In the genomic region with DNA sequence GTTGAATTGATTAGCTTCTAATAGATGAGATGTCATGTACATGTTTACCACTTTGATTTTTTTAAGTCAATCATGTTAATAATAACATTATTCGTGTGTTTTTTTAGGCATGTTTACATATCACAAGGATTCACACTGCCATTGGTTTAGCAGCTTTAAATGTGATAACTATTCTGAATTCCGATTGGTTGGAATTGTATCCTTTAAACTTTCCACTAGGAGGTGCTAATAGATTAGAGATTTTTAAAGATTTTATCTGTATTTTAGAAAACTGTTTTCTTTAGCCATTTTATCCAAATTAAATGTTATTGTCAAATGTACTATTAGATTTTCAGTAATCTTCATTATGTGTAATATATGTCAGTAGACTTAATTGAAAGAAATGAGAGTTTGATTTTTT, we compare ENCODE assay signal across 9 cellular contexts.
DNase-seq lines count a peak whose midpoint lies in the region; ATAC-seq, FAIRE-seq and TF ChIP-seq lines count a peak whose summit lies in the region.
"Had no signal": no experiment of that assay in that cellular context is flagged by ENCODE, and none has a peak within 500 bp of the region (broad histone marks: within the 10 kb centered on the region; RNA-seq: fewer than 3 reads in every experiment).

No MANE protein-coding gene starts in this region.

- no peak overlapping the region for H3K27ac Mint-ChIP-seq in astrocyte (ENCODE audit: unreplicated experiment)
- H3K27ac Mint-ChIP-seq: T-helper 17 cell had no signal

- no peak overlapping the region for H3K4me3 ChIP-seq in AG04449 (ENCODE audit: low read depth, low read length)
- H3K4me3 ChIP-seq in astrocyte (ENCODE audit: insufficient read depth, low read depth, low read length), result no peak overlapping the region

- H3K9me3 ChIP-seq in astrocyte (ENCODE audit: insufficient read depth, low read depth, low read length), result no peaks in the 10 kb centered on the region

- ATAC-seq in HG03175 (IDR thresholded peaks at IDR 0.05; ENCODE audit: unreplicated experiment) (no peak), HG03196 (IDR thresholded peaks at IDR 0.05; ENCODE audit: unreplicated experiment) (no peak), HG02870 (IDR thresholded peaks at IDR 0.05; ENCODE audit: unreplicated experiment) (no peak)
- ATAC-seq: T-helper 17 cell had no signal

- POLR2A ChIA-PET in AG04449 (lab: Yijun Ruan, JAX), result interaction anchor here (5.1 kb wide), 1 partner anchor 139 kb away, joined by 28 read pairs; the partner anchor contains the start of gene PPP1R3C

- no peaks in the 10 kb centered on the region for H4K20me1 ChIP-seq in astrocyte (ENCODE audit: insufficient read depth, low read length)

- no peak overlapping the region for H2AFZ ChIP-seq in astrocyte (ENCODE audit: low read depth, low read length)

- FAIRE-seq in HTR-8/SVneo (lab: Jason Lieb, UNC) (no peak), astrocyte (lab: Jason Lieb, UNC) (no peak)

- H3K36me3 Mint-ChIP-seq in astrocyte (ENCODE audit: low read depth, unreplicated experiment), result no peaks in the 10 kb centered on the region

- no peaks in the 10 kb centered on the region for H3K27me3 ChIP-seq in astrocyte (ENCODE audit: insufficient read depth, low read length)

- CTCF ChIA-PET in AG04449 (lab: Yijun Ruan, JAX), result interaction anchor here (0.6 to 10.5 kb wide), 24 partner anchors 9 to 420 kb away, joined by 3 to 163 read pairs (median 4); partner anchors contain the start of gene PPP1R3C

- no peaks in the 10 kb centered on the region for H3K27me3 Mint-ChIP-seq in astrocyte (ENCODE audit: low read depth, unreplicated experiment)
- H3K27me3 Mint-ChIP-seq: T-helper 17 cell had no signal

- peaks cover 2% of the 10 kb centered on the region for H3K4me1 Mint-ChIP-seq in astrocyte (ENCODE audit: low read depth, unreplicated experiment)
- H3K4me1 Mint-ChIP-seq: T-helper 17 cell had no signal

- H3K9ac ChIP-seq in astrocyte (ENCODE audit: low read length), result no peak overlapping the region

- H3K79me2 ChIP-seq in astrocyte (ENCODE audit: insufficient read depth, low read length), result no peaks in the 10 kb centered on the region

- no peaks in the 10 kb centered on the region for H3K36me3 ChIP-seq in astrocyte (ENCODE audit: insufficient read depth, low read length)

- no peaks in the 10 kb centered on the region for H3K4me1 ChIP-seq in astrocyte (ENCODE audit: insufficient read depth, low read length)

- DNase-seq in AG04449 (ENCODE audit: low read depth, low spot score), result peak; percentile 16
- peak; percentile 27 for DNase-seq in HTR-8/SVneo (ENCODE audit: insufficient read length, low spot score)
- DNase-seq in astrocyte (ENCODE audit: low read depth), result peak; percentile 43
- DNase-seq in kidney glomerular epithelial cell (lab: John Stamatoyannopoulos, UW), result peak; percentile 46
- no peak for DNase-seq in T-helper 1 cell
- DNase-seq: T-helper 17 cell had no signal

- H3K4me2 ChIP-seq in astrocyte (ENCODE audit: low read length), result no peak overlapping the region

- TF ChIP-seq CTCF in AG04449 (IDR thresholded peaks at IDR 0.05; ENCODE audit: insufficient read depth, low read length, missing control alignments) (no peak), astrocyte (IDR thresholded peaks at IDR 0.05; ENCODE audit: insufficient read depth, low read depth, low read length) (peak; percentile 22)

- no peaks in the 10 kb centered on the region for H3K9me3 Mint-ChIP-seq in astrocyte (ENCODE audit: unreplicated experiment)

- H3K4me3 Mint-ChIP-seq in astrocyte (ENCODE audit: unreplicated experiment), result no peak overlapping the region
- H3K4me3 Mint-ChIP-seq: T-helper 17 cell had no signal

- no peak overlapping the region for H3K27ac ChIP-seq in astrocyte (ENCODE audit: low read depth, low read length)

Comparison
In these comparisons a context has a peak if more than half of its experiments do, and no peak if none do; other contexts are left out.
1. DNase-seq: peak in AG04449 (single experiment), HTR-8/SVneo (single experiment), astrocyte (single experiment) and kidney glomerular epithelial cell (single experiment); none in T-helper 1 cell (0 of 5).